ENCODE assay signal across 1 cellular context in genomic region chr5:138761670-138762069, GRCh38.
TF ChIP-seq lines count a peak whose summit lies in the region.

No MANE protein-coding gene starts in this region.

TF ChIP-seq in A549, 52 proteins besides CTCF, POLR2A, EP300 and RAD21:
- 0 out of 2 replicates have a peak, but pooled peaks have one; percentile 49 for TF ChIP-seq POLR2AphosphoS2 (conservative IDR thresholded peaks at IDR 0.05; ENCODE audit: low read length)
